Comparison of ENCODE assay signal across 10 cellular contexts in genomic region chr3:187735837-187736236, GRCh38. TPM values are rescaled to one million over a fixed set of nuclear protein-coding genes. Genes with fewer than 3 reads are reported as not detected.
DNase-seq lines count a peak whose midpoint lies in the region; ATAC-seq, FAIRE-seq and TF ChIP-seq lines count a peak whose summit lies in the region.
"Had no signal": no experiment of that assay in that cellular context is flagged by ENCODE, and none has a peak within 500 bp of the region (broad histone marks: within the 10 kb centered on the region; RNA-seq: fewer than 3 reads in every experiment).

No MANE protein-coding gene starts in this region.

- H3K36me3 ChIP-seq in HUES6 (ENCODE audit: control insufficient read depth, insufficient read depth, low read length) (peaks cover 10% of the 10 kb centered on the region), brain microvascular endothelial cell (replicated peaks) (peaks cover 21% of the 10 kb centered on the region)

- ATAC-seq in A549 (no peak), omental fat pad (ENCODE audit: low FRiP score) (no peak)
- ATAC-seq in effector memory CD8-positive, alpha-beta T cell (replicated peaks) = no peak
- ATAC-seq in natural killer cell treated with Interleukin-12 subunit alpha and Interleukin-12 subunit beta and Interleukin-15 and Interleukin-18, amount 100 ng/mL, for 72 hours = no peak

- POLR2A ChIA-PET in A549 (lab: Yijun Ruan, JAX) = no interaction called here

- FAIRE-seq in A549 (lab: Jason Lieb, UNC) = no peak

- H3K4me1 Mint-ChIP-seq in effector memory CD8-positive, alpha-beta T cell (ENCODE audit: low read depth in 2 of 2) = peaks cover 32% of the 10 kb centered on the region in 2 donors
- H3K4me1 Mint-ChIP-seq in natural killer cell treated with Interleukin-12 subunit alpha and Interleukin-12 subunit beta and Interleukin-15 and Interleukin-18, amount 100 ng/mL, for 72 hours (ENCODE audit: low read depth in 2 of 2) = peaks cover 42 to 56% of the 10 kb centered on the region in 2 donors

- H3K9ac ChIP-seq in HUES6 (ENCODE audit: low read length) = peak overlapping the region; percentile 21

- H3K4me3 Mint-ChIP-seq in effector memory CD8-positive, alpha-beta T cell = peak overlapping the region in 1 of 2 donors; percentile 3
- peak overlapping the region; percentile 99 for H3K4me3 Mint-ChIP-seq in natural killer cell treated with Interleukin-12 subunit alpha and Interleukin-12 subunit beta and Interleukin-15 and Interleukin-18, amount 100 ng/mL, for 72 hours

- peak overlapping the region; percentile 98 to 99 for H3K27ac Mint-ChIP-seq in effector memory CD8-positive, alpha-beta T cell
- peak overlapping the region; percentile 99 to 100 for H3K27ac Mint-ChIP-seq in natural killer cell treated with Interleukin-12 subunit alpha and Interleukin-12 subunit beta and Interleukin-15 and Interleukin-18, amount 100 ng/mL, for 72 hours

- H3K4me3 ChIP-seq in A549 (no peak overlapping the region), HUES6 (ENCODE audit: low read depth, low read length) (peak overlapping the region; percentile 71; the same call in 1 of the 2 replicates), brain microvascular endothelial cell (ENCODE audit: low read depth, low read length) (no peak overlapping the region)

- no peaks in the 10 kb centered on the region for H3K9me3 Mint-ChIP-seq in effector memory CD8-positive, alpha-beta T cell
- no peaks in the 10 kb centered on the region for H3K9me3 Mint-ChIP-seq in natural killer cell treated with Interleukin-12 subunit alpha and Interleukin-12 subunit beta and Interleukin-15 and Interleukin-18, amount 100 ng/mL, for 72 hours
- H3K9me3 Mint-ChIP-seq: activated CD4-positive, alpha-beta memory T cell treated with anti-CD3 and anti-CD28 coated beads for 36 hours had no signal

- no peak for DNase-seq in A549 (ENCODE audit: low read depth in 1 of 2, low spot score in 1 of 2)
- no peak for DNase-seq in effector memory CD8-positive, alpha-beta T cell
- DNase-seq in natural killer cell treated with Interleukin-12 subunit alpha and Interleukin-12 subunit beta and Interleukin-15 and Interleukin-18, amount 100 ng/mL, for 72 hours (ENCODE audit: low spot score) = no peak
- no peak for DNase-seq in AG08395 (ENCODE audit: low spot score)
- DNase-seq in brain microvascular endothelial cell = no peak
- DNase-seq in omental fat pad (ENCODE audit: low spot score) = no peak
- DNase-seq in NCI-H2171 (lab: John Stamatoyannopoulos, UW) = no peak
- DNase-seq: NCI-H2171 treated with DMSO at 0.1 percent for 48 hours had no signal

- peaks cover 57% of the 10 kb centered on the region for H3K36me3 Mint-ChIP-seq in effector memory CD8-positive, alpha-beta T cell (ENCODE audit: insufficient read depth)
- peaks cover 20% of the 10 kb centered on the region for H3K36me3 Mint-ChIP-seq in natural killer cell treated with Interleukin-12 subunit alpha and Interleukin-12 subunit beta and Interleukin-15 and Interleukin-18, amount 100 ng/mL, for 72 hours

- no peaks in the 10 kb centered on the region for H3K9me3 ChIP-seq in A549
- H3K9me3 ChIP-seq in HUES6 (ENCODE audit: control insufficient read depth, insufficient read depth, low read depth, low read length) = no peaks in the 10 kb centered on the region

- TF ChIP-seq POLR2A in A549 (IDR thresholded peaks at IDR 0.05; ENCODE audit: low read length) = no peak

- in situ Hi-C loops in brain microvascular endothelial cell (cut with HindIII; ENCODE audit: low pct_ligation_motif_present, low sequenced_read_pairs) = loop anchor here (25.0 kb wide), 3 partner anchors 551 to 951 kb away; no protein-coding TSS in a partner anchor

- no peaks in the 10 kb centered on the region for H3K27me3 ChIP-seq in HUES6 (ENCODE audit: control insufficient read depth, insufficient read depth, low read length)
- no peaks in the 10 kb centered on the region for H3K27me3 ChIP-seq in brain microvascular endothelial cell (replicated peaks)

- peak overlapping the region in 1 of 2 experiments; percentile 27; a peak in 1 of 6 replicates for H3K27ac ChIP-seq in A549
- H3K27ac ChIP-seq in HUES6 (ENCODE audit: low read depth, low read length) = no peak overlapping the region; the same call in 1 of the 2 replicates
- no peak overlapping the region for H3K27ac ChIP-seq in brain microvascular endothelial cell

- TF ChIP-seq EP300 in A549 (IDR thresholded peaks at IDR 0.05) = no peak

- 94% methylated on average over 3 of the region's 3 CpGs for WGBS in A549 (ENCODE audit: missing lambda C conversion rate)

- TF ChIP-seq CTCF in A549 (IDR thresholded peaks at IDR 0.05) (no peak), brain microvascular endothelial cell (IDR thresholded peaks at IDR 0.05; ENCODE audit: low read depth, low read length, missing control alignments) (no peak), omental fat pad (IDR thresholded peaks at IDR 0.05) (no peak)

- TF ChIP-seq RAD21 in A549 (conservative IDR thresholded peaks at IDR 0.05 in 1 of 2, IDR thresholded peaks at IDR 0.05 in 1 of 2) = no peak

- H3K4me1 ChIP-seq in A549 (peaks cover 25% of the 10 kb centered on the region), HUES6 (ENCODE audit: control insufficient read depth, insufficient read depth, low read length) (peaks cover 23% of the 10 kb centered on the region)

- CTCF ChIA-PET in A549 (lab: Yijun Ruan, JAX) = interaction anchor here (0.6 to 1.2 kb wide), 2 partner anchors 17 to 1218 kb away, joined by 3 to 5 read pairs; no protein-coding TSS in a partner anchor

- H3K27me3 Mint-ChIP-seq in effector memory CD8-positive, alpha-beta T cell = no peaks in the 10 kb centered on the region
- no peaks in the 10 kb centered on the region for H3K27me3 Mint-ChIP-seq in natural killer cell treated with Interleukin-12 subunit alpha and Interleukin-12 subunit beta and Interleukin-15 and Interleukin-18, amount 100 ng/mL, for 72 hours
- H3K27me3 Mint-ChIP-seq: activated CD4-positive, alpha-beta memory T cell treated with anti-CD3 and anti-CD28 coated beads for 36 hours had no signal

- H3K4me2 ChIP-seq in A549 = peak overlapping the region; percentile 96

TF ChIP-seq in A549, 52 proteins besides CTCF, POLR2A, EP300 and RAD21 (continues in another document):
- TF ChIP-seq TP53 (CRISPR knock-in tag; IDR thresholded peaks at IDR 0.05) = no peak
- TF ChIP-seq FOSB (CRISPR knock-in tag; IDR thresholded peaks at IDR 0.05) = no peak
- TF ChIP-seq HES2 (IDR thresholded peaks at IDR 0.05) = no peak
- TF ChIP-seq JUN (IDR thresholded peaks at IDR 0.05) = no peak
- no peak for TF ChIP-seq KDM1A (IDR thresholded peaks at IDR 0.05; ENCODE audit: low read depth)
- no peak for TF ChIP-seq FOXS1 (CRISPR knock-in tag; IDR thresholded peaks at IDR 0.05)
- TF ChIP-seq PBX3 (IDR thresholded peaks at IDR 0.05) = no peak
- no peak for TF ChIP-seq HEYL (CRISPR knock-in tag; IDR thresholded peaks at IDR 0.05)
- no peak for TF ChIP-seq SREBF2 (IDR thresholded peaks at IDR 0.05)
- no peak for TF ChIP-seq RARB (CRISPR knock-in tag; IDR thresholded peaks at IDR 0.05)
- no peak for TF ChIP-seq MAX (IDR thresholded peaks at IDR 0.05)
- TF ChIP-seq CHD4 (IDR thresholded peaks at IDR 0.05; ENCODE audit: borderline replicate concordance) = no peak
- TF ChIP-seq CHD2 (IDR thresholded peaks at IDR 0.05; ENCODE audit: low read length, partially characterized antibody) = no peak
- TF ChIP-seq ELK1 (IDR thresholded peaks at IDR 0.05; ENCODE audit: low read depth, low read length) = no peak
- TF ChIP-seq JUNB (IDR thresholded peaks at IDR 0.05) = no peak

RNA-seq across cellular contexts. Expression of gene BCL6, which starts 9.4 kb away (rescaled TPM):
- polyA plus RNA-seq in A549 (2011; rRNA removed) (7.0 and 20.8 TPM in 2 replicates), A549 (2017; fragmentation: RNase III; extraction: RNeasy Plus Mini Kit Qiagen cat#74134 plus additional on column Dnase treatment) (6.1 to 12.1 TPM (median 10.4 TPM) in 3 replicates)
- 2.0 and 3.3 TPM in 2 replicates for polyA plus RNA-seq in A549 (2012; cell fraction: cytosol; rRNA removed)
- polyA plus RNA-seq in A549 (2012; cell fraction: nucleus; rRNA removed) = 7.1 and 9.2 TPM in 2 replicates
- polyA minus RNA-seq in A549 (2011; rRNA and poly(A)+ RNA removed) = 23.8 and 38.2 TPM in 2 replicates
- 100 to 1,000 TPM in 1 of 2 donors, 10 to 100 TPM in 1; 67.8 to 158 TPM for total RNA-seq in natural killer cell treated with Interleukin-12 subunit alpha and Interleukin-12 subunit beta and Interleukin-15 and Interleukin-18, amount 100 ng/mL, for 72 hours
- total RNA-seq in omental fat pad = 100 to 1,000 TPM; 148 to 323 (median 179) TPM

RNA-seq across cellular contexts. Expression of gene RTP2, which starts 33.5 kb away (rescaled TPM):
- polyA plus RNA-seq in A549 (2011; rRNA removed) (not detected in 2 replicates), A549 (2017; fragmentation: RNase III; extraction: RNeasy Plus Mini Kit Qiagen cat#74134 plus additional on column Dnase treatment) (not detected in 3 replicates)
- polyA plus RNA-seq in A549 (2012; cell fraction: cytosol; rRNA removed) = not detected in 2 replicates
- polyA plus RNA-seq in A549 (2012; cell fraction: nucleus; rRNA removed) = not detected in 2 replicates
- not detected in 2 replicates for polyA minus RNA-seq in A549 (2011; rRNA and poly(A)+ RNA removed)
- not detected for total RNA-seq in natural killer cell treated with Interleukin-12 subunit alpha and Interleukin-12 subunit beta and Interleukin-15 and Interleukin-18, amount 100 ng/mL, for 72 hours
- total RNA-seq in omental fat pad = not detected
- total RNA-seq: activated CD4-positive, alpha-beta memory T cell treated with anti-CD3 and anti-CD28 coated beads for 36 hours had no signal
